Comparison of ENCODE assay signal across 8 cellular contexts in the genomic region with DNA sequence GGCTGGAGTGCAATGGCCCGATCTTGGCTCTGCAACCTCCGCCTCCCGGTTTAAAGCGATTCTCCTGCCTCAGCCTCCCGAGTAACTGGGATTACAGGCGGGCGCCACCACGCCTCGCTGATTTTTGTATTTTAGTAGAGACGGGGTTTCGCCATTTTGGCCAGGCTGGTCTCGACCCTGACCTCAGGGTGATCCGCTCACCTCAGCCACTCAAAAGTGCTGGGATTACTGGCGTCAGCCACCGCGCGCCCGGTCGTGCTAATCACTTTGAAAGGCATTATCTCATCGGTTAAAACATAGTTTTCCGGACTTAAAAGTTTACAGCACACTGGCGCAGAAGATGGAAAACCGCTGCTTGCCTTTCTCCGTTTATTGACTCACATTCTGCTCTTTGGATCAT. TPM values are rescaled to one million over a fixed set of nuclear protein-coding genes. Genes with fewer than 3 reads are reported as not detected.
DNase-seq lines count a peak whose midpoint lies in the region; ATAC-seq and TF ChIP-seq lines count a peak whose summit lies in the region.

No MANE protein-coding gene starts in this region.

- TF ChIP-seq CTCF in GM12864 (IDR thresholded peaks at IDR 0.05; ENCODE audit: low read depth, low read length, missing control alignments): no peak
- TF ChIP-seq CTCF in fibroblast of the aortic adventitia (IDR thresholded peaks at IDR 0.05; ENCODE audit: insufficient read depth, low read length): no peak
- TF ChIP-seq CTCF in retinal pigment epithelial cell (conservative IDR thresholded peaks at IDR 0.05; ENCODE audit: low read depth, low read length): no peak

- TF ChIP-seq POLR2A in GM18505 (IDR thresholded peaks at IDR 0.05; ENCODE audit: borderline replicate concordance, extremely low read depth, insufficient read depth, insufficient read length): no peak

- H3K36me3 ChIP-seq in SK-N-MC (ENCODE audit: insufficient read depth, low read length): peaks cover 10% of the 10 kb centered on the region

- no peak for ATAC-seq in GM18505 (IDR thresholded peaks at IDR 0.05; ENCODE audit: unreplicated experiment)

- peaks cover 3% of the 10 kb centered on the region; the same call in 1 of the 2 replicates for H3K9me3 ChIP-seq in SK-N-MC (ENCODE audit: low read depth, low read length)

- in situ Hi-C loops in G401 (cut with HindIII; ENCODE audit: low sequenced_read_pairs): no loop called here

- peak overlapping the region; percentile 94 for H3K9ac ChIP-seq in SK-N-MC (ENCODE audit: insufficient read length)

- H3K27ac ChIP-seq in SK-N-MC: peak overlapping the region; percentile 83; the same call in 1 of the 2 replicates

- H3K4me3 ChIP-seq in GM12864 (ENCODE audit: low read depth, low read length): peak overlapping the region; percentile 89; the same call in 1 of the 2 replicates
- H3K4me3 ChIP-seq in SK-N-MC: peak overlapping the region; percentile 97
- H3K4me3 ChIP-seq in fibroblast of the aortic adventitia (ENCODE audit: low read depth, low read length): peak overlapping the region; percentile 86
- H3K4me3 ChIP-seq in retinal pigment epithelial cell (ENCODE audit: low read length): peak overlapping the region; percentile 70

- DNase-seq in GM12864 (ENCODE audit: low read depth) (no peak), SK-N-MC (ENCODE audit: low read depth, low spot score) (no peak), fibroblast of the aortic adventitia (ENCODE audit: low read depth) (no peak), retinal pigment epithelial cell (ENCODE audit: low read depth) (no peak), germinal center (ENCODE audit: low spot score) (no peak), SKM-1 treated with dmso at 0.1 percent for 144 hours (lab: John Stamatoyannopoulos, UW; ENCODE audit: unreplicated experiment) (no peak), G401 (ENCODE audit: low spot score) (no peak)

RNA-seq across cellular contexts. Expression of a gene that starts 27.6 kb away (rescaled TPM):
- total RNA-seq in fibroblast of the aortic adventitia (ENCODE audit: low replicate concordance): 8.2 and 8.4 TPM in 2 replicates
- total RNA-seq in G401 (2014; rRNA removed; shearing (Covaris generic)): 83.6 and 92.9 TPM in 2 replicates

RNA-seq across cellular contexts. Expression of a gene that starts 46.6 kb away (rescaled TPM):
- total RNA-seq in fibroblast of the aortic adventitia (ENCODE audit: low replicate concordance): 0.81 TPM in 1 of 2 replicates, not detected in the other
- not detected in 2 replicates for total RNA-seq in G401 (2014; rRNA removed; shearing (Covaris generic))
